26 cellular contexts compared by ENCODE assay signal in genomic region chr2:43515248-43515647, GRCh38.
DNase-seq lines count a peak whose midpoint lies in the region; ATAC-seq, FAIRE-seq and TF ChIP-seq lines count a peak whose summit lies in the region.
"Had no signal": no experiment of that assay in that cellular context is flagged by ENCODE, and none has a peak within 500 bp of the region (broad histone marks: within the 10 kb centered on the region; RNA-seq: fewer than 3 reads in every experiment).

No MANE protein-coding gene starts in this region.

- TF ChIP-seq EP300 in suprapubic skin (IDR thresholded peaks at IDR 0.05): no peak

- H3K4me1 Mint-ChIP-seq in GM23338 (no peaks in the 10 kb centered on the region), T-helper 17 cell (peaks cover 22% of the 10 kb centered on the region)

- H3K4me3 Mint-ChIP-seq in GM23338 (no peak overlapping the region), T-helper 17 cell (no peak overlapping the region)
- H3K4me3 Mint-ChIP-seq: CD4-positive, alpha-beta memory T cell; HFFc6 had no signal

- no peaks in the 10 kb centered on the region for H3K9me3 Mint-ChIP-seq in GM23338
- H3K9me3 Mint-ChIP-seq: CD4-positive, alpha-beta memory T cell; HFFc6 had no signal

- H3K4me2 ChIP-seq in GM23338: no peak overlapping the region
- peak overlapping the region; percentile 96 for H3K4me2 ChIP-seq in keratinocyte (ENCODE audit: control insufficient read depth, extremely low read depth, insufficient read depth, low read depth, low read length)
- H3K4me2 ChIP-seq: A549; BLaER1 treated with 17β-estradiol and CSF1 and Interleukin-3, amounts not matched to agents 10 nM and 100 nM had no signal

- H3K9me2 ChIP-seq in GM23338 (ENCODE audit: insufficient read depth): 0 out of 2 replicates have a peak, but pooled peaks cover 6% of the 10 kb centered on the region

- H3K4me3 ChIP-seq in GM23338 (no peak overlapping the region), keratinocyte (ENCODE audit: control insufficient read depth in 2 of 3, extremely low read depth in 1 of 3, insufficient read depth in 2 of 3, low read depth in 1 of 3, low read length in 3 of 3) (no peak overlapping the region), suprapubic skin (no peak overlapping the region)
- H3K4me3 ChIP-seq: A549; BLaER1 treated with 17β-estradiol and CSF1 and Interleukin-3, amounts not matched to agents 10 nM and 100 nM; HAP-1 had no signal

- no peak for ATAC-seq in GM23338
- no peak for ATAC-seq in T-helper 17 cell
- ATAC-seq in HG02623 (IDR thresholded peaks at IDR 0.05; ENCODE audit: unreplicated experiment): no peak
- ATAC-seq in HG03521 (IDR thresholded peaks at IDR 0.05; ENCODE audit: unreplicated experiment): no peak
- ATAC-seq: HepG2 had no signal

- H3K79me2 ChIP-seq in GM23338 (replicated peaks; ENCODE audit: insufficient read depth) (no peaks in the 10 kb centered on the region), keratinocyte (ENCODE audit: control insufficient read depth, insufficient read depth, low read length) (peaks cover 6% of the 10 kb centered on the region)

- dilution Hi-C loops in keratinocyte (cut with MboI; ENCODE audit: extremely low pct_ligation_motif_present, low sequenced_read_pairs): no loop called here

- peaks cover 8% of the 10 kb centered on the region; the same call in 1 of the 2 replicates for H3F3A ChIP-seq in GM23338 (replicated peaks; ENCODE audit: low read depth)

- no peak for FAIRE-seq in keratinocyte (lab: Jason Lieb, UNC)
- FAIRE-seq: A549, GM18507, HepG2 had no signal

- H3K27ac Mint-ChIP-seq in GM23338: no peak overlapping the region
- H3K27ac Mint-ChIP-seq in T-helper 17 cell: peak overlapping the region; percentile 76
- H3K27ac Mint-ChIP-seq: HFFc6 had no signal

- H3K36me3 ChIP-seq in GM23338 (ENCODE audit: insufficient read depth) (no peaks in the 10 kb centered on the region), keratinocyte (ENCODE audit: control insufficient read depth in 2 of 2, extremely low read depth in 1 of 2, insufficient read depth in 2 of 2, low read length in 2 of 2) (peaks cover 0 to 3% of the 10 kb centered on the region in 2 experiments), suprapubic skin (no peaks in the 10 kb centered on the region)

- H3K27me3 ChIP-seq in GM23338 (ENCODE audit: insufficient read depth): no peaks in the 10 kb centered on the region
- H3K27me3 ChIP-seq in keratinocyte (ENCODE audit: control insufficient read depth, extremely low read depth, insufficient read depth, low read length): no peaks in the 10 kb centered on the region
- no peaks in the 10 kb centered on the region for H3K27me3 ChIP-seq in suprapubic skin
- H3K27me3 ChIP-seq: BLaER1 treated with 17β-estradiol and CSF1 and Interleukin-3, amounts not matched to agents 10 nM and 100 nM had no signal

- H3K9me3 ChIP-seq in T-helper 17 cell (ENCODE audit: control insufficient read depth, low read length, poor library complexity, severe bottlenecking) (no peaks in the 10 kb centered on the region), keratinocyte (ENCODE audit: control insufficient read depth, low read depth, low read length) (no peaks in the 10 kb centered on the region), suprapubic skin (no peaks in the 10 kb centered on the region)
- H3K9me3 ChIP-seq: A549, HAP-1 had no signal

- WGBS in suprapubic skin: 94% methylated on average over 3 of the region's 3 CpGs

- H3K27me3 Mint-ChIP-seq in GM23338 (ENCODE audit: insufficient read depth, low read depth, poor library complexity) (no peaks in the 10 kb centered on the region), T-helper 17 cell (no peaks in the 10 kb centered on the region)
- H3K27me3 Mint-ChIP-seq: CD4-positive, alpha-beta memory T cell had no signal

- H3K36me3 Mint-ChIP-seq in GM23338 (ENCODE audit: low read depth): peaks cover 8% of the 10 kb centered on the region
- H3K36me3 Mint-ChIP-seq in T-helper 17 cell (ENCODE audit: low read depth): peaks cover 3% of the 10 kb centered on the region

- H4K20me1 ChIP-seq in GM23338 (replicated peaks; ENCODE audit: insufficient read depth) (no peaks in the 10 kb centered on the region; the same call in 1 of the 2 replicates), keratinocyte (ENCODE audit: control insufficient read depth, extremely low read depth, insufficient read depth, low read length) (no peaks in the 10 kb centered on the region)
- H4K20me1 ChIP-seq: BLaER1 treated with 17β-estradiol and CSF1 and Interleukin-3, amounts not matched to agents 10 nM and 100 nM had no signal

- no peaks in the 10 kb centered on the region for H3K9me1 ChIP-seq in keratinocyte (ENCODE audit: control insufficient read depth, extremely low read depth, insufficient read depth, low read length)

- H3K27ac ChIP-seq in GM23338 (ENCODE audit: low read depth): peak overlapping the region; percentile 27; the same call in 1 of the 2 replicates
- peak overlapping the region; percentile 76 for H3K27ac ChIP-seq in keratinocyte (ENCODE audit: control insufficient read depth, insufficient read depth, low read length)
- peak overlapping the region; percentile 85 for H3K27ac ChIP-seq in suprapubic skin
- H3K27ac ChIP-seq: A549; BLaER1 treated with 17β-estradiol and CSF1 and Interleukin-3, amounts not matched to agents 10 nM and 100 nM had no signal

- H3K9ac ChIP-seq in keratinocyte (ENCODE audit: control insufficient read depth, extremely low read depth, insufficient read depth, low read length): no peak overlapping the region
- H3K9ac ChIP-seq: BLaER1 treated with 17β-estradiol and CSF1 and Interleukin-3, amounts not matched to agents 10 nM and 100 nM had no signal

- no peak overlapping the region for H2AFZ ChIP-seq in GM23338
- H2AFZ ChIP-seq in keratinocyte (ENCODE audit: control insufficient read depth, low read length): no peak overlapping the region

- TF ChIP-seq POLR2A in suprapubic skin (IDR thresholded peaks at IDR 0.05): no peak

- TF ChIP-seq CTCF in GM23338 (conservative IDR thresholded peaks at IDR 0.05; ENCODE audit: low read depth in 2 of 2) (no peak), keratinocyte (optimal IDR thresholded peaks at IDR 0.05 in 1 of 3, IDR thresholded peaks at IDR 0.05 in 1 of 3, conservative IDR thresholded peaks at IDR 0.05 in 1 of 3; ENCODE audit: extremely low read depth in 1 of 3, insufficient read depth in 2 of 3, low read length in 3 of 3) (no peak), suprapubic skin (IDR thresholded peaks at IDR 0.05) (no peak)

- DNase-seq in GM23338 (ENCODE audit: low spot score): no peak
- DNase-seq in T-helper 17 cell: no peak
- DNase-seq in keratinocyte (ENCODE audit: low read depth, low spot score): no peak
- no peak for DNase-seq in suprapubic skin (ENCODE audit: low spot score in 2 of 2)
- DNase-seq in dermis blood vessel endothelial cell: no peak
- no peak for DNase-seq in NCI-H2081 (lab: John Stamatoyannopoulos, UW)
- DNase-seq: AML-193; CD4-positive, alpha-beta memory T cell; COR-L47; DMS53; GOT3; HFFc6; Kasumi-1; NCI-H1694; NCI-H2029 treated with DMSO at 0.1 percent for 48 hours; NCI-H2227 treated with DMSO at 0.1 percent for 48 hours; NCI-H526 treated with DMSO at 0.1 percent for 48 hours; Right ventricle myocardium superior; RPMI8226 had no signal

- H3K4me1 ChIP-seq in GM23338 (ENCODE audit: insufficient read depth) (no peaks in the 10 kb centered on the region), keratinocyte (ENCODE audit: control insufficient read depth, extremely low read depth, insufficient read depth, low read length) (peaks cover 49% of the 10 kb centered on the region), suprapubic skin (peaks cover 65% of the 10 kb centered on the region)

TF ChIP-seq in GM23338, 12 proteins besides CTCF, POLR2A, EP300 and RAD21:
- TF ChIP-seq JUNB (IDR thresholded peaks at IDR 0.05; ENCODE audit: unreplicated experiment): no peak
- no peak for TF ChIP-seq REST (IDR thresholded peaks at IDR 0.05; ENCODE audit: unreplicated experiment)

Comparison
In these comparisons a context has a peak if more than half of its experiments do, and no peak if none do; other contexts are left out.
1. H3K27ac ChIP-seq: peak in every context shown above with its lines; median percentile 85 in suprapubic skin; 76 in keratinocyte; 27 in GM23338.